Comparison of ENCODE assay signal across 14 cellular contexts in genomic region chr22:35037089-35037488, GRCh38. TPM values are rescaled to one million over a fixed set of nuclear protein-coding genes. Genes with fewer than 3 reads are reported as not detected.
DNase-seq lines count a peak whose midpoint lies in the region; ATAC-seq and TF ChIP-seq lines count a peak whose summit lies in the region.
"Had no signal": no experiment of that assay in that cellular context is flagged by ENCODE, and none has a peak within 500 bp of the region (broad histone marks: within the 10 kb centered on the region; RNA-seq: fewer than 3 reads in every experiment).

No MANE protein-coding gene starts in this region.

- TF ChIP-seq CTCF in GM12865 (IDR thresholded peaks at IDR 0.05; ENCODE audit: insufficient read depth, low read depth, low read length, missing control alignments) = peak; percentile 44
- TF ChIP-seq CTCF in KMS-11 (conservative IDR thresholded peaks at IDR 0.05; ENCODE audit: low read depth, low read length) = peak; percentile 46
- peak; percentile 9 for TF ChIP-seq CTCF in astrocyte of the spinal cord (IDR thresholded peaks at IDR 0.05; ENCODE audit: low read depth, low read length)
- TF ChIP-seq CTCF in neural crest cell (conservative IDR thresholded peaks at IDR 0.05) = peak; percentile 42
- no peak for TF ChIP-seq CTCF in prostate gland (IDR thresholded peaks at IDR 0.05)

- intact Hi-C loops in prostate gland (cut with DNase I) = no loop called here

- ATAC-seq in HG03159 (IDR thresholded peaks at IDR 0.05; ENCODE audit: unreplicated experiment) = no peak
- ATAC-seq: sciatic nerve had no signal

- H2AFZ ChIP-seq in KMS-11 (ENCODE audit: low read depth) = no peak overlapping the region

- no peak for TF ChIP-seq POLR2A in prostate gland (IDR thresholded peaks at IDR 0.05)

- no peaks in the 10 kb centered on the region for H4K20me1 ChIP-seq in KMS-11 (ENCODE audit: insufficient read depth)

- no peaks in the 10 kb centered on the region for H3K9me3 ChIP-seq in prostate gland
- H3K9me3 ChIP-seq: esophagus squamous epithelium had no signal

- H3K4me3 Mint-ChIP-seq in neural crest cell = no peak overlapping the region

- H3K4me1 ChIP-seq in KMS-11 (ENCODE audit: low read depth, poor library complexity, severe bottlenecking) = no peaks in the 10 kb centered on the region
- H3K4me1 ChIP-seq in prostate gland (replicated peaks) = no peaks in the 10 kb centered on the region
- H3K4me1 ChIP-seq: esophagus squamous epithelium had no signal

- no peak overlapping the region for H3K4me2 ChIP-seq in KMS-11

- no peaks in the 10 kb centered on the region for H3K36me3 Mint-ChIP-seq in neural crest cell (ENCODE audit: low read depth)

- H3K27ac Mint-ChIP-seq in neural crest cell (ENCODE audit: unreplicated experiment) = no peak overlapping the region

- peaks cover 16% of the 10 kb centered on the region for H3K27me3 Mint-ChIP-seq in neural crest cell (ENCODE audit: low read depth)

- H3K4me1 Mint-ChIP-seq in neural crest cell = no peaks in the 10 kb centered on the region

- no peaks in the 10 kb centered on the region for H3K36me3 ChIP-seq in KMS-11 (ENCODE audit: insufficient read depth)
- H3K36me3 ChIP-seq in prostate gland = no peaks in the 10 kb centered on the region
- H3K36me3 ChIP-seq: esophagus squamous epithelium had no signal

- H3K4me3 ChIP-seq in GM12865 (ENCODE audit: low read depth, low read length) (no peak overlapping the region), KMS-11 (IDR thresholded peaks at IDR 0.05; ENCODE audit: insufficient read depth, low read depth, low read length) (no peak overlapping the region), astrocyte of the spinal cord (ENCODE audit: low read depth, low read length) (no peak overlapping the region), prostate gland (no peak overlapping the region)
- H3K4me3 ChIP-seq: esophagus squamous epithelium had no signal

- peak; percentile 51 for DNase-seq in GM12865 (ENCODE audit: low read depth)
- no peak for DNase-seq in astrocyte of the spinal cord (ENCODE audit: low read depth, low spot score)
- peak; percentile 9 for DNase-seq in neural crest cell (ENCODE audit: low read depth, low spot score)
- no peak for DNase-seq in prostate gland (ENCODE audit: low spot score)
- DNase-seq in GM03348 (ENCODE audit: low spot score) = no peak
- no peak for DNase-seq in NOMO-1 treated with DMSO at 0.1 percent for 48 hours (lab: John Stamatoyannopoulos, UW; ENCODE audit: unreplicated experiment)
- DNase-seq: activated CD8-positive, alpha-beta memory T cell treated with anti-CD3 and anti-CD28 coated beads, Interleukin-2, amount 50 U/mL, for 4 hours; esophagus squamous epithelium; NCI-H226 had no signal

- no peak overlapping the region for H3K27ac ChIP-seq in KMS-11
- H3K27ac ChIP-seq in prostate gland = no peak overlapping the region
- H3K27ac ChIP-seq: esophagus squamous epithelium had no signal

- in situ Hi-C loops in astrocyte of the spinal cord (cut with HindIII; ENCODE audit: low sequenced_read_pairs) = no loop called here

- 66% methylated on average over 4 of the region's 4 CpGs for WGBS in prostate gland

- H3K27me3 ChIP-seq in KMS-11 (ENCODE audit: insufficient read depth, low read depth) = no peaks in the 10 kb centered on the region
- no peaks in the 10 kb centered on the region for H3K27me3 ChIP-seq in prostate gland (replicated peaks; ENCODE audit: insufficient read depth)

- no peaks in the 10 kb centered on the region for H3K79me2 ChIP-seq in KMS-11 (ENCODE audit: insufficient read depth, low read depth)

- no peak overlapping the region for H3K9ac ChIP-seq in KMS-11

- H3K9me3 Mint-ChIP-seq in neural crest cell = no peaks in the 10 kb centered on the region

RNA-seq across cellular contexts. Expression of gene ISX, which starts 28.9 kb away (rescaled TPM):
- total RNA-seq in neural crest cell (not detected in 2 replicates), prostate gland (1 to 10 TPM in 1 of 2 donors, under 1 TPM in 1; 0.14 to 1.9 TPM)
- total RNA-seq: esophagus squamous epithelium; G401; sciatic nerve; T-helper 1 cell treated with Interleukin-12 subunit alpha and Interleukin-12 subunit beta and Interleukin-4 antibody, amounts not matched to agents 30 ng/mL and 1 ng/mL, for 36 hours had no signal

Comparison
In these comparisons a context has a peak if more than half of its experiments do, and no peak if none do; other contexts are left out.
1. DNase-seq: peak in GM12865 (single experiment) and neural crest cell (single experiment); none in astrocyte of the spinal cord (single experiment), prostate gland (single experiment), GM03348 (single experiment) and NOMO-1 treated with DMSO at 0.1 percent for 48 hours (single experiment).
2. CTCF ChIP-seq: peak in GM12865 (single experiment), KMS-11 (single experiment), astrocyte of the spinal cord (single experiment) and neural crest cell (single experiment); none in prostate gland (0 of 4).